23 cellular contexts compared by ENCODE assay signal in the genomic region with DNA sequence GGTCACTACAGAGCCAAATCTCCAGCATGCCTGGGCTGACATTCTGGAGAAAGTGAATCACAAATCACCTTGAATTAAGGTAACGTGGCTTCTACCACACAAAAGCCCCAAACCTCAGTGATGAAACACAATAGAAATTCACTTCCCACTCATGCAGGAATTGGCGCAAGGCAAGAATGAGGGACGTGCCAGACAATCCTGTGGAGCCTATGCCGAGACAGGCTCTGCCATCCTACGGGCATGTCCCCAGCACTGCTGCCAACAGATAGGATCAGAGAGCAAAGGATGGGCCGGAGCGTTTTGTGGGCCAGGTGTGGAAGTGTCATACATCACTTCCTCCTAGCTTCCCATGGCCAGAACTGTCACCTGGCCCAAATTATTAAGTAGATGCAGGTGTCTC.
DNase-seq lines count a peak whose midpoint lies in the region; ATAC-seq and TF ChIP-seq lines count a peak whose summit lies in the region.
"Had no signal": no experiment of that assay in that cellular context is flagged by ENCODE, and none has a peak within 500 bp of the region (broad histone marks: within the 10 kb centered on the region; RNA-seq: fewer than 3 reads in every experiment).

No MANE protein-coding gene starts in this region.

- H3K27ac ChIP-seq in foreskin keratinocyte (no peak overlapping the region), spleen (peak overlapping the region in 7 of 8 donors; percentile 83 to 96 (median 87))

- no peak overlapping the region for H3K4me3 ChIP-seq in spleen
- H3K4me3 ChIP-seq: body of pancreas, left lung had no signal

- TF ChIP-seq POLR2A in spleen (IDR thresholded peaks at IDR 0.05), result no peak

- no peaks in the 10 kb centered on the region for H3K36me3 Mint-ChIP-seq in activated T-cell treated with anti-CD3 and anti-CD28 coated beads, Interleukin-2, amount 50 U/mL, for 24 hours (ENCODE audit: low read depth)
- H3K36me3 Mint-ChIP-seq in activated B cell treated with CpG ODN at 0.5 μM for 24 hours (ENCODE audit: low read depth), result no peaks in the 10 kb centered on the region
- H3K36me3 Mint-ChIP-seq: T-cell had no signal

- ATAC-seq in activated B cell treated with CpG ODN at 0.5 μM for 24 hours (ENCODE audit: low read depth), result no peak
- ATAC-seq in foreskin keratinocyte, result peak; percentile 34
- ATAC-seq in GM18867 (IDR thresholded peaks at IDR 0.05; ENCODE audit: unreplicated experiment), result no peak
- ATAC-seq: activated CD4-positive, alpha-beta T cell treated with anti-CD3 and anti-CD28 coated beads for 36 hours; body of pancreas; left lung; Panc1; T-cell had no signal

- no peak overlapping the region for H3K4me3 Mint-ChIP-seq in activated T-cell treated with anti-CD3 and anti-CD28 coated beads, Interleukin-2, amount 50 U/mL, for 24 hours
- no peak overlapping the region for H3K4me3 Mint-ChIP-seq in activated B cell treated with CpG ODN at 0.5 μM for 24 hours
- H3K4me3 Mint-ChIP-seq: activated CD4-positive, alpha-beta T cell treated with anti-CD3 and anti-CD28 coated beads for 36 hours; T-cell had no signal

- H3K4me1 ChIP-seq in foreskin keratinocyte (peaks cover 10% of the 10 kb centered on the region), spleen (peaks cover 23 to 71% (median 35%) of the 10 kb centered on the region in 6 donors)

- H3K4me1 Mint-ChIP-seq in activated T-cell treated with anti-CD3 and anti-CD28 coated beads, Interleukin-2, amount 50 U/mL, for 24 hours (ENCODE audit: low read depth), result peaks cover 16% of the 10 kb centered on the region
- H3K4me1 Mint-ChIP-seq in activated B cell treated with CpG ODN at 0.5 μM for 24 hours, result peaks cover 33% of the 10 kb centered on the region

- no peak for DNase-seq in activated T-cell treated with anti-CD3 and anti-CD28 coated beads, Interleukin-2, amount 50 U/mL, for 24 hours
- no peak for DNase-seq in activated T-cell treated with anti-CD3 and anti-CD28 coated beads, Interleukin-2, amount 50 U/mL, for 48 hours
- DNase-seq in activated B cell treated with CpG ODN at 0.5 μM for 24 hours (no peak), foreskin keratinocyte (peak; percentile 32 to 48), spleen (no peak), posterior cingulate gyrus (no peak), NCI-H187 (lab: John Stamatoyannopoulos, UW) (no peak)
- DNase-seq: 8988T; activated CD4-positive, alpha-beta T cell treated with anti-CD3 and anti-CD28 coated beads for 36 hours; AML-193; body of pancreas; DND-41; effector memory CD4-positive, alpha-beta T cell; left lung; NCI-H1105; NCI-H2081 treated with DMSO at 0.1 percent for 48 hours; SIG-M5; stimulated activated CD4-positive, alpha-beta T cell treated with anti-CD3 and anti-CD28 coated beads, Interleukin-4, amount 100 ng/mL, for 24 hours; T-cell; trophoblast cell had no signal

- CTCF ChIA-PET in activated B cell treated with CpG ODN at 0.5 μM for 24 hours (lab: Charles Lee), result no interaction called here

- peaks cover 0 to 9% (median 0%) of the 10 kb centered on the region in 8 donors for H3K9me3 ChIP-seq in spleen
- H3K9me3 ChIP-seq: body of pancreas, left lung had no signal

- H3K27me3 Mint-ChIP-seq in activated T-cell treated with anti-CD3 and anti-CD28 coated beads, Interleukin-2, amount 50 U/mL, for 24 hours, result no peaks in the 10 kb centered on the region
- H3K27me3 Mint-ChIP-seq in activated B cell treated with CpG ODN at 0.5 μM for 24 hours, result no peaks in the 10 kb centered on the region
- H3K27me3 Mint-ChIP-seq: activated CD4-positive, alpha-beta T cell treated with anti-CD3 and anti-CD28 coated beads for 36 hours; T-cell had no signal

- no peaks in the 10 kb centered on the region for H3K36me3 ChIP-seq in spleen
- H3K36me3 ChIP-seq: left lung had no signal

- peak overlapping the region; percentile 40 for H3K27ac Mint-ChIP-seq in activated T-cell treated with anti-CD3 and anti-CD28 coated beads, Interleukin-2, amount 50 U/mL, for 24 hours
- H3K27ac Mint-ChIP-seq in activated B cell treated with CpG ODN at 0.5 μM for 24 hours, result peak overlapping the region; percentile 24
- H3K27ac Mint-ChIP-seq: activated CD4-positive, alpha-beta T cell treated with anti-CD3 and anti-CD28 coated beads for 36 hours; activated T-helper 2 cell treated with anti-CD3 and anti-CD28 coated beads, Interferon-gamma antibody, Interleukin-2, Interleukin-4, amounts not matched to agents 10 μg/mL and 5 μg/mL and 100 μg/mL, durations not matched to agents 14 hours and 24 hours and 36 hours had no signal

- no peaks in the 10 kb centered on the region for H3K9me3 Mint-ChIP-seq in activated T-cell treated with anti-CD3 and anti-CD28 coated beads, Interleukin-2, amount 50 U/mL, for 24 hours
- peaks cover 2% of the 10 kb centered on the region for H3K9me3 Mint-ChIP-seq in activated B cell treated with CpG ODN at 0.5 μM for 24 hours
- H3K9me3 Mint-ChIP-seq: activated T-helper 2 cell treated with anti-CD3 and anti-CD28 coated beads, Interferon-gamma antibody, Interleukin-2, Interleukin-4, amounts not matched to agents 10 μg/mL and 5 μg/mL and 100 μg/mL, durations not matched to agents 14 hours and 24 hours and 36 hours had no signal

- H3K27me3 ChIP-seq in foreskin keratinocyte (no peaks in the 10 kb centered on the region), spleen (replicated peaks in 1 of 7) (no peaks in the 10 kb centered on the region)
- H3K27me3 ChIP-seq: body of pancreas, left lung had no signal

- TF ChIP-seq CTCF in activated B cell treated with CpG ODN at 0.5 μM for 24 hours (IDR thresholded peaks at IDR 0.05), result no peak
- no peak for TF ChIP-seq CTCF in foreskin keratinocyte (conservative IDR thresholded peaks at IDR 0.05)
- no peak for TF ChIP-seq CTCF in spleen (IDR thresholded peaks at IDR 0.05 in 8 of 11, conservative IDR thresholded peaks at IDR 0.05 in 3 of 11)

- intact Hi-C loops in activated B cell treated with CpG ODN at 0.5 μM for 24 hours (cut with micrococcal nuclease) (no loop called here), spleen (cut with DNase I; ENCODE audit: low total_unique reads) (no loop called here), posterior cingulate gyrus (cut with DNase I) (no loop called here)

- WGBS in spleen, 5 donors, result 70 to 88% (median 85%) methylated on average over 7 of the region's 7 CpGs

- POLR2A ChIA-PET in activated B cell treated with CpG ODN at 0.5 μM for 24 hours (lab: Charles Lee), result interaction anchor here (1.1 kb wide), 1 partner anchor 9 kb away, joined by 3 read pairs; no protein-coding TSS in a partner anchor

Comparison
In these comparisons a context has a peak if more than half of its experiments do, and no peak if none do; other contexts are left out.
1. DNase-seq: peak in foreskin keratinocyte (2 of 2); none in activated T-cell treated with anti-CD3 and anti-CD28 coated beads, Interleukin-2, amount 50 U/mL, for 24 hours (single experiment), activated T-cell treated with anti-CD3 and anti-CD28 coated beads, Interleukin-2, amount 50 U/mL, for 48 hours (0 of 2), activated B cell treated with CpG ODN at 0.5 μM for 24 hours (single experiment), spleen (single experiment), posterior cingulate gyrus (0 of 10) and NCI-H187 (0 of 2).